In genomic region chr18:58194028-58194427, GRCh38 we compare ENCODE assay signal across 10 cellular contexts.
A peak's percentile ranks its signal among the peaks of the same experiment; 100 is the strongest.
DNase-seq lines count a peak whose midpoint lies in the region; ATAC-seq lines count a peak whose summit lies in the region.
"Had no signal": no experiment of that assay in that cellular context is flagged by ENCODE, and none has a peak within 500 bp of the region (broad histone marks: within the 10 kb centered on the region; RNA-seq: fewer than 3 reads in every experiment).

No MANE protein-coding gene starts in this region.

- H3K27ac Mint-ChIP-seq in activated T-helper 2 cell treated with anti-CD3 and anti-CD28 coated beads, Interferon-gamma antibody, Interleukin-2, Interleukin-4, amounts not matched to agents 10 μg/mL and 5 μg/mL and 100 μg/mL, durations not matched to agents 14 hours and 24 hours and 36 hours, result no peak overlapping the region
- no peak overlapping the region for H3K27ac Mint-ChIP-seq in stimulated activated effector memory CD8-positive, alpha-beta T cell treated with anti-CD3 and anti-CD28 coated beads, Interleukin-12 subunit alpha, Interleukin-12 subunit beta, amount 100 ng/mL, for 72 hours

- DNase-seq in NCI-H2196 (lab: John Stamatoyannopoulos, UW; ENCODE audit: unreplicated experiment) (peak; percentile 16), NCI-H2196 treated with DMSO at 0.1 percent for 48 hours (lab: John Stamatoyannopoulos, UW; ENCODE audit: unreplicated experiment) (no peak), NCI-H69 (lab: John Stamatoyannopoulos, UW) (peak; percentile 66), Right ventricle myocardium superior (no peak), sciatic nerve (ENCODE audit: low spot score) (no peak), NK-92 (lab: John Stamatoyannopoulos, UW; ENCODE audit: unreplicated experiment) (no peak)
- DNase-seq in activated T-helper 2 cell treated with anti-CD3 and anti-CD28 coated beads, Interferon-gamma antibody, Interleukin-2, Interleukin-4, amounts not matched to agents 10 μg/mL and 5 μg/mL and 100 μg/mL, durations not matched to agents 14 hours and 24 hours and 36 hours (ENCODE audit: low spot score), result no peak
- DNase-seq in stimulated activated effector memory CD8-positive, alpha-beta T cell treated with anti-CD3 and anti-CD28 coated beads, Interleukin-12 subunit alpha, Interleukin-12 subunit beta, amount 100 ng/mL, for 72 hours (ENCODE audit: low spot score in 2 of 2), result no peak
- DNase-seq: KG1, SHP77 treated with DMSO at 0.1 percent for 48 hours had no signal

- H3K27me3 Mint-ChIP-seq in activated T-helper 2 cell treated with anti-CD3 and anti-CD28 coated beads, Interferon-gamma antibody, Interleukin-2, Interleukin-4, amounts not matched to agents 10 μg/mL and 5 μg/mL and 100 μg/mL, durations not matched to agents 14 hours and 24 hours and 36 hours (ENCODE audit: low read depth), result peaks cover 26% of the 10 kb centered on the region

- H3K9me3 Mint-ChIP-seq in activated T-helper 2 cell treated with anti-CD3 and anti-CD28 coated beads, Interferon-gamma antibody, Interleukin-2, Interleukin-4, amounts not matched to agents 10 μg/mL and 5 μg/mL and 100 μg/mL, durations not matched to agents 14 hours and 24 hours and 36 hours, result no peaks in the 10 kb centered on the region
- H3K9me3 Mint-ChIP-seq in stimulated activated effector memory CD8-positive, alpha-beta T cell treated with anti-CD3 and anti-CD28 coated beads, Interleukin-12 subunit alpha, Interleukin-12 subunit beta, amount 100 ng/mL, for 72 hours, result no peaks in the 10 kb centered on the region

- H3K4me3 Mint-ChIP-seq in activated T-helper 2 cell treated with anti-CD3 and anti-CD28 coated beads, Interferon-gamma antibody, Interleukin-2, Interleukin-4, amounts not matched to agents 10 μg/mL and 5 μg/mL and 100 μg/mL, durations not matched to agents 14 hours and 24 hours and 36 hours (ENCODE audit: low read depth), result no peak overlapping the region
- H3K4me3 Mint-ChIP-seq in stimulated activated effector memory CD8-positive, alpha-beta T cell treated with anti-CD3 and anti-CD28 coated beads, Interleukin-12 subunit alpha, Interleukin-12 subunit beta, amount 100 ng/mL, for 72 hours, result no peak overlapping the region

- no peaks in the 10 kb centered on the region for H3K36me3 Mint-ChIP-seq in activated T-helper 2 cell treated with anti-CD3 and anti-CD28 coated beads, Interferon-gamma antibody, Interleukin-2, Interleukin-4, amounts not matched to agents 10 μg/mL and 5 μg/mL and 100 μg/mL, durations not matched to agents 14 hours and 24 hours and 36 hours (ENCODE audit: low read depth)
- H3K36me3 Mint-ChIP-seq in stimulated activated effector memory CD8-positive, alpha-beta T cell treated with anti-CD3 and anti-CD28 coated beads, Interleukin-12 subunit alpha, Interleukin-12 subunit beta, amount 100 ng/mL, for 72 hours, result no peaks in the 10 kb centered on the region

- peaks cover 4% of the 10 kb centered on the region for H3K4me1 Mint-ChIP-seq in activated T-helper 2 cell treated with anti-CD3 and anti-CD28 coated beads, Interferon-gamma antibody, Interleukin-2, Interleukin-4, amounts not matched to agents 10 μg/mL and 5 μg/mL and 100 μg/mL, durations not matched to agents 14 hours and 24 hours and 36 hours (ENCODE audit: low read depth)
- H3K4me1 Mint-ChIP-seq in stimulated activated effector memory CD8-positive, alpha-beta T cell treated with anti-CD3 and anti-CD28 coated beads, Interleukin-12 subunit alpha, Interleukin-12 subunit beta, amount 100 ng/mL, for 72 hours, result peaks cover 9% of the 10 kb centered on the region

- ATAC-seq in Right ventricle myocardium superior (ENCODE audit: poor library complexity), result peak; percentile 62
- peak; percentile 82 for ATAC-seq in sciatic nerve
- no peak for ATAC-seq in stimulated activated effector memory CD8-positive, alpha-beta T cell treated with anti-CD3 and anti-CD28 coated beads, Interleukin-12 subunit alpha, Interleukin-12 subunit beta, amount 100 ng/mL, for 72 hours

- intact Hi-C loops in Right ventricle myocardium superior (cut with DNase I), result no loop called here
- intact Hi-C loops in sciatic nerve (cut with DNase I), result no loop called here
- intact Hi-C loops in activated T-helper 2 cell treated with anti-CD3 and anti-CD28 coated beads, Interferon-gamma antibody, Interleukin-2, Interleukin-4, amounts not matched to agents 10 μg/mL and 5 μg/mL and 100 μg/mL, durations not matched to agents 14 hours and 24 hours and 36 hours (cut with micrococcal nuclease), result no loop called here

Comparison
In these comparisons a context has a peak if more than half of its experiments do, and no peak if none do; other contexts are left out.
1. DNase-seq: peak in NCI-H2196 (single experiment) and NCI-H69 (single experiment); none in NCI-H2196 treated with DMSO at 0.1 percent for 48 hours (single experiment), Right ventricle myocardium superior (single experiment), sciatic nerve (single experiment), activated T-helper 2 cell treated with anti-CD3 and anti-CD28 coated beads, Interferon-gamma antibody, Interleukin-2, Interleukin-4, amounts not matched to agents 10 μg/mL and 5 μg/mL and 100 μg/mL, durations not matched to agents 14 hours and 24 hours and 36 hours (single experiment), stimulated activated effector memory CD8-positive, alpha-beta T cell treated with anti-CD3 and anti-CD28 coated beads, Interleukin-12 subunit alpha, Interleukin-12 subunit beta, amount 100 ng/mL, for 72 hours (0 of 2) and NK-92 (single experiment).